26 cellular contexts compared by ENCODE assay signal in the genomic region with DNA sequence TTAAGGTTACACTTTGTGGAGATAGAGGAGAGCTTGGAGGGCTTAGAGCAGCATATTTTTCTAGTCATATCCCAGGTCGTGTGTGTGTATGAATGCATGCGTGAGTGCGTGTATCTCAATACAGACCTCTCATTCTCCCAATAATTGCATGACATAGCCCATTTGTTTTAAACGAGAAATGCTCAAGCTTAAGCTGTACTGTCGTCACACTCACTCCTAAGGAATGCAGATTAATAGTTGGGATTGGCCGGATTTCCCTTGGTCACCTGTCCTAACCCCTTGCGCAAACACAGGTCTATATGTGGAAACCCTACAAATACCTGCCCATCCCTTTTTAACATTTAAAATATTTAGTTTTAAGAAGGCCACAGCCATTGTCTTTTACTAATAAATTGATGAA.
A peak's percentile ranks its signal among the peaks of the same experiment; 100 is the strongest.
DNase-seq lines count a peak whose midpoint lies in the region; ATAC-seq and TF ChIP-seq lines count a peak whose summit lies in the region.
"Had no signal": no experiment of that assay in that cellular context is flagged by ENCODE, and none has a peak within 500 bp of the region (broad histone marks: within the 10 kb centered on the region; RNA-seq: fewer than 3 reads in every experiment).

No MANE protein-coding gene starts in this region.

- no peaks in the 10 kb centered on the region for H3K36me3 ChIP-seq in mammary epithelial cell (ENCODE audit: insufficient read depth, low read length)
- H3K36me3 ChIP-seq in left lung: no peaks in the 10 kb centered on the region
- peaks cover 0 to 2% of the 10 kb centered on the region in 2 donors for H3K36me3 ChIP-seq in aorta (ENCODE audit: control insufficient read depth in 1 of 2, insufficient read depth in 2 of 2, low read length in 1 of 2)
- H3K36me3 ChIP-seq: prostate gland, suprapubic skin, uterus had no signal

- H4K20me1 ChIP-seq in mammary epithelial cell (ENCODE audit: insufficient read depth, low read length): no peaks in the 10 kb centered on the region

- H3K9me3 ChIP-seq in mammary epithelial cell (replicated peaks; ENCODE audit: insufficient read depth, low read length) (no peaks in the 10 kb centered on the region), left lung (no peaks in the 10 kb centered on the region), aorta (ENCODE audit: control insufficient read depth, low read length) (no peaks in the 10 kb centered on the region)
- H3K9me3 ChIP-seq: prostate gland, SK-N-SH, suprapubic skin, uterus had no signal

- H3K4me1 ChIP-seq in mammary epithelial cell (ENCODE audit: insufficient read depth, low read length): peaks cover 10% of the 10 kb centered on the region
- H3K4me1 ChIP-seq in left lung: no peaks in the 10 kb centered on the region
- H3K4me1 ChIP-seq in aorta (ENCODE audit: control insufficient read depth in 1 of 2, insufficient read depth in 2 of 2, low read length in 2 of 2): no peaks in the 10 kb centered on the region
- H3K4me1 ChIP-seq: prostate gland, suprapubic skin, uterus had no signal

- CTCF ChIA-PET in mammary epithelial cell (lab: Charles Lee; ENCODE audit: low non-redundant PET): no interaction called here

- no peak overlapping the region for H3K4me3 ChIP-seq in mammary epithelial cell (replicated peaks in 1 of 3; ENCODE audit: insufficient read depth in 1 of 3, low read depth in 2 of 3, low read length in 3 of 3)
- no peak overlapping the region for H3K4me3 ChIP-seq in left lung
- no peak overlapping the region for H3K4me3 ChIP-seq in aorta (ENCODE audit: low read length in 2 of 2)
- H3K4me3 ChIP-seq: GM12878, GM23338, prostate gland, suprapubic skin, uterus had no signal

- DNase-seq in LoVo (ENCODE audit: low spot score) (peak; percentile 78), mammary epithelial cell (peak; percentile 69), left lung (no peak), aorta (no peak), T-helper 1 cell (no peak), NCI-H526 (lab: John Stamatoyannopoulos, UW) (no peak), SHP77 (lab: John Stamatoyannopoulos, UW) (no peak)
- DNase-seq: activated CD8-positive, alpha-beta T cell treated with anti-CD3 and anti-CD28 coated beads, Interleukin-2, amount 10 ng/mL, durations not matched to agents 7 days and 5 days; activated effector memory CD4-positive, alpha-beta T cell treated with anti-CD3 and anti-CD28 coated beads, Interleukin-2, amount 50 U/mL, for 16 hours; activated naive CD8-positive, alpha-beta T cell treated with anti-CD3 and anti-CD28 coated beads, Interleukin-2, amount 10 ng/mL, durations not matched to agents 7 days and 5 days; activated T-cell treated with anti-CD3 and anti-CD28 coated beads for 4 hours; cerebellar nuclear complex; foreskin fibroblast; KG1; left cardiac atrium; NCI-H1417 treated with DMSO at 0.1 percent for 48 hours; NCI-H2081; NCI-H2227 treated with DMSO at 0.1 percent for 48 hours; SK-N-SH; stimulated activated naive CD4-positive, alpha-beta T cell; T-helper 2 cell; uterus had no signal

- dilution Hi-C loops in mammary epithelial cell (cut with HindIII; ENCODE audit: low sequenced_read_pairs): no loop called here

- H3K4me2 ChIP-seq in mammary epithelial cell (ENCODE audit: insufficient read depth, low read depth, low read length): peak overlapping the region; percentile 25
- H3K4me2 ChIP-seq: GM23338, SK-N-SH had no signal

- H3K79me2 ChIP-seq in mammary epithelial cell (ENCODE audit: insufficient read depth, low read length): no peaks in the 10 kb centered on the region

- no TSS peak for BruUV-seq in mammary epithelial cell (replicated peaks; lab: Mats Ljungman, UMichigan)

- 54% methylated on average over 7 of the region's 7 CpGs for WGBS in mammary epithelial cell (ENCODE audit: low coverage, missing lambda C conversion rate)
- WGBS in aorta, 2 donors: 75 to 77% methylated on average over 7 of the region's 7 CpGs

- intact Hi-C loops in mammary epithelial cell (cut with micrococcal nuclease): no loop called here
- intact Hi-C loops in left lung (cut with DNase I): no loop called here
- intact Hi-C loops in aorta (cut with DNase I): no loop called here

- H3K27ac ChIP-seq in mammary epithelial cell (ENCODE audit: insufficient read depth, low read depth, low read length): no peak overlapping the region
- no peak overlapping the region for H3K27ac ChIP-seq in left lung
- H3K27ac ChIP-seq in aorta (ENCODE audit: low read depth in 1 of 2, low read length in 2 of 2): no peak overlapping the region
- H3K27ac ChIP-seq: prostate gland, suprapubic skin, uterus had no signal

- ATAC-seq in left lung (peak; percentile 52), aorta (ENCODE audit: low FRiP score) (peak; percentile 50)
- ATAC-seq: activated CD8-positive, alpha-beta T cell treated with anti-CD3 and anti-CD28 coated beads, Interleukin-2, amount 10 ng/mL, durations not matched to agents 7 days and 5 days; GM12878; GM23338; left cardiac atrium had no signal

- peak overlapping the region; percentile 25 for H2AFZ ChIP-seq in mammary epithelial cell (ENCODE audit: low read depth, low read length)
- H2AFZ ChIP-seq: GM23338 had no signal

- TF ChIP-seq CTCF in mammary epithelial cell (conservative IDR thresholded peaks at IDR 0.05 in 1 of 2, IDR thresholded peaks at IDR 0.05 in 1 of 2; ENCODE audit: extremely low read depth in 1 of 2, insufficient read depth in 1 of 2, low read depth in 1 of 2, low read length in 2 of 2): no peak
- TF ChIP-seq CTCF in left lung (IDR thresholded peaks at IDR 0.05): no peak

- H3K9ac ChIP-seq in mammary epithelial cell (ENCODE audit: insufficient read depth, low read length): no peak overlapping the region
- H3K9ac ChIP-seq: SK-N-SH had no signal

- in situ Hi-C loops in mammary epithelial cell (cut with MboI; ENCODE audit: low sequenced_read_pairs in 2 of 2): no loop called here

- H3K27me3 ChIP-seq in mammary epithelial cell (ENCODE audit: insufficient read depth, low read length) (no peaks in the 10 kb centered on the region), left lung (no peaks in the 10 kb centered on the region), aorta (ENCODE audit: control insufficient read depth in 1 of 2, insufficient read depth in 2 of 2, low read length in 1 of 2) (no peaks in the 10 kb centered on the region)
- H3K27me3 ChIP-seq: suprapubic skin, uterus had no signal

Comparison
In these comparisons a context has a peak if more than half of its experiments do, and no peak if none do; other contexts are left out.
1. DNase-seq: peak in LoVo (single experiment) and mammary epithelial cell (single experiment); none in left lung (0 of 2), aorta (0 of 2), T-helper 1 cell (0 of 5), NCI-H526 (0 of 2) and SHP77 (0 of 2).